ENCODE assay signal across 7 cellular contexts in the genomic region with DNA sequence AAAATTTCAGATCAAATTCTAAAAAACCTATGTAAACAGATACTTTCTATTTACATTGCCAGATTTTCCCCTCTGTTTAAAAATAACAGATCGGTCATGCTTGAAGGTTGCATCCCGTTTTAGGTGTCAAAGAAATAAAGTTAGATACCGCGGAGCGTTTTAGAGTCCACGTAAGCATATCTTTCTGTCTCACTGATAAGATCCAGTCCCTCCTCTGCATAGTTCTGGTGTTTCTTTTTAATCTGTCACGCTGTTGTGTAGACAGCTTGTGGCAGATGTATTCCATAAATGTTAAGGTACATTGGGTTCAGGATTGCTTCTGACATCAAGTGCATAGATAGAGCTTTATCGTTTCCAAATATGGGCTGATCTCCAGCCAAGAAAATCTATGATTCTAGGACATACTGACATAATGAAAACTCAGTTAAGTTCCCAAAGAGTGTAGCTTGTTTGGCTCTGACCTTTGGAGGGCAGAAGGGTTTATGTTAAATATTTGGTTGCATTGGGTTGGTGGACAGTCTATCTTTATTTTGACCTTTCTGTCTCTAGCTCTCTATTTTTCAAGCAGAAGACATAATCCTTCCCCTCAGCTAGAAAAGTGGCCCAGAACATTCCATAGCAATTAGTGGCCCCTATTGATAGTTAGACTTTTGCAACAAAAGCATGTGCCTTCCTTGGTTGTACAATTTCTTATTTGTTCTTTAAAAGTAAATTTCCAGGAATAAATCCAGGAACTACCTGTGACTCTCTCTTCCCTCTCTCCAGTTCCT.
DNase-seq lines count a peak whose midpoint lies in the region; ATAC-seq, FAIRE-seq and TF ChIP-seq lines count a peak whose summit lies in the region.
"Not testable (repeated sequence)": the region's sequence is repeated elsewhere in the genome, so short reads cannot be mapped to it uniquely, and the experiment has no call there.

No MANE protein-coding gene starts in this region.

- not testable (repeated sequence) for H4K8ac ChIP-seq in IMR-90 (ENCODE audit: low read depth in 2 of 2, low read length in 2 of 2); H1 (ENCODE audit: extremely low read depth, insufficient read depth, low read length)

- not testable (repeated sequence) for H2BK15ac ChIP-seq in IMR-90 (ENCODE audit: low read depth, low read length); H1 (ENCODE audit: low read length)

- not testable (repeated sequence) for H4K5ac ChIP-seq in IMR-90 (ENCODE audit: low read depth, low read length); H1 (ENCODE audit: insufficient read length, low read depth, low read length)

- H3K23me2 ChIP-seq in H1 (ENCODE audit: low read depth, low read length): not testable (repeated sequence)

- no CpG with 5 or more reads among the region's 8 CpGs for WGBS in IMR-90 (ENCODE audit: extremely low coverage in 2 of 2, insufficient read length in 1 of 2), 2 experiments
- 76% methylated on average over 2 of the region's 8 CpGs; no CpG with 5 or more reads in 1 of the 2 experiments for WGBS in H1 (ENCODE audit: extremely low coverage in 1 of 2, insufficient coverage in 1 of 2, insufficient read length in 1 of 2, insufficient replicate concordance in 2 of 2, low coverage in 1 of 2, low lambda C conversion rate in 2 of 2, missing lambda C conversion rate in 1 of 2), 2 experiments
- 22% methylated on average over 3 of the region's 8 CpGs; no CpG with 5 or more reads in 1 of the 2 donors for WGBS in heart right ventricle, 2 donors
- 25% methylated on average over 3 of the region's 8 CpGs for WGBS in right cardiac atrium

- TF ChIP-seq POLR2A in GM12892 (IDR thresholded peaks at IDR 0.05; ENCODE audit: low read depth, low read length); H54 (IDR thresholded peaks at IDR 0.05; ENCODE audit: low read depth, low read length); IMR-90 (IDR thresholded peaks at IDR 0.05; ENCODE audit: low read depth, low read length); H1 (IDR thresholded peaks at IDR 0.05; ENCODE audit: control extremely low read depth in 1 of 2, low read depth in 2 of 2, low read length in 2 of 2): not testable (repeated sequence)

- not testable (repeated sequence) for BruUV-seq in IMR-90 (replicated peaks; lab: Mats Ljungman, UMichigan)

- H3K4me2 ChIP-seq in IMR-90 (ENCODE audit: low read depth, low read length); H1 (ENCODE audit: insufficient read depth in 1 of 2, low read depth in 2 of 2, low read length in 2 of 2): not testable (repeated sequence)

- intact Hi-C loops in IMR-90 (cut with micrococcal nuclease): loop anchor here (5.0 kb wide), 1 partner anchor 518 kb away; no protein-coding TSS in a partner anchor
- intact Hi-C loops in heart right ventricle (cut with DNase I); right cardiac atrium (cut with DNase I): not testable (repeated sequence)

- TF ChIP-seq RAD21 in IMR-90 (IDR thresholded peaks at IDR 0.05; ENCODE audit: low read length); H1 (IDR thresholded peaks at IDR 0.05 in 1 of 2, conservative IDR thresholded peaks at IDR 0.05 in 1 of 2; ENCODE audit: low read depth in 2 of 2, low read length in 2 of 2): not testable (repeated sequence)

- H3K9me3 ChIP-seq in IMR-90 (ENCODE audit: control insufficient read depth, insufficient read depth, low read length); H1 (ENCODE audit: insufficient read depth in 2 of 2, low read depth in 1 of 2, low read length in 1 of 2); right cardiac atrium (ENCODE audit: control insufficient read depth, low read length): not testable (repeated sequence)
- H3K9me3 ChIP-seq in heart right ventricle: peaks cover 0 to 11% (median 0%) of the 10 kb centered on the region in 11 donors

- H3K4ac ChIP-seq in IMR-90 (ENCODE audit: low read depth, low read length); H1 (replicated peaks; ENCODE audit: insufficient read length, low read depth, low read length): not testable (repeated sequence)

- not testable (repeated sequence) for TF ChIP-seq EP300 in H1 (IDR thresholded peaks at IDR 0.05; ENCODE audit: borderline replicate concordance in 1 of 2, low read depth in 2 of 2, low read length in 2 of 2)

- TF ChIP-seq CTCF in IMR-90 (conservative IDR thresholded peaks at IDR 0.05; ENCODE audit: low read depth, low read length); H1 (IDR thresholded peaks at IDR 0.05; ENCODE audit: control extremely low read depth in 1 of 3, insufficient read depth in 1 of 3, low read depth in 1 of 3, low read length in 3 of 3); heart right ventricle (IDR thresholded peaks at IDR 0.05): not testable (repeated sequence)

- not testable (repeated sequence) for H4K91ac ChIP-seq in IMR-90 (ENCODE audit: insufficient read depth, low read depth, low read length); H1 (replicated peaks; ENCODE audit: insufficient read length, low read length)

- DNase-seq in GM12892 (ENCODE audit: insufficient read length); H54 (ENCODE audit: insufficient read length, low spot score); IMR-90; H1 (ENCODE audit: low read depth in 1 of 2, low spot score in 2 of 2); heart right ventricle; right cardiac atrium: not testable (repeated sequence)

- H3K36me3 ChIP-seq in IMR-90 (ENCODE audit: control insufficient read depth, insufficient read depth, low read length); H1 (ENCODE audit: control insufficient read depth in 2 of 4, insufficient read depth in 4 of 4, low read length in 3 of 4); heart right ventricle: not testable (repeated sequence)

- not testable (repeated sequence) for H3K27me3 ChIP-seq in IMR-90 (ENCODE audit: control insufficient read depth, insufficient read depth, low read length); H1 (replicated peaks in 1 of 4; ENCODE audit: control insufficient read depth in 3 of 4, extremely low read depth in 1 of 4, insufficient read depth in 3 of 4, low read length in 3 of 4); heart right ventricle; right cardiac atrium (ENCODE audit: control insufficient read depth, insufficient read depth)

- H3K27ac ChIP-seq in IMR-90 (ENCODE audit: insufficient read depth, low read length); H1 (ENCODE audit: low read depth, low read length); right cardiac atrium (ENCODE audit: low read length): not testable (repeated sequence)
- H3K27ac ChIP-seq in heart right ventricle: peak overlapping the region in 2 of 10 donors; percentile 57 to 61

- not testable (repeated sequence) for H3K23ac ChIP-seq in IMR-90 (ENCODE audit: low read depth, low read length); H1 (ENCODE audit: insufficient read length)

- POLR2A ChIA-PET in IMR-90 (lab: Charles Lee; ENCODE audit: unreplicated experiment); H1 (lab: Charles Lee; ENCODE audit: partially characterized antibody): not testable (repeated sequence)

- not testable (repeated sequence) for H3K79me1 ChIP-seq in IMR-90 (ENCODE audit: low read depth in 1 of 2, low read length in 2 of 2); H1 (ENCODE audit: low read depth, low read length)

- not testable (repeated sequence) for H2BK120ac ChIP-seq in IMR-90 (ENCODE audit: low read depth, low read length); H1 (replicated peaks; ENCODE audit: low read depth, low read length)

- H3K9me1 ChIP-seq in IMR-90 (ENCODE audit: insufficient read depth, low read length): not testable (repeated sequence)

- not testable (repeated sequence) for H2BK12ac ChIP-seq in H1 (ENCODE audit: low read depth, low read length)

- dilution Hi-C loops in IMR-90 (cut with HindIII; ENCODE audit: low sequenced_read_pairs, unreplicated experiment): not testable (repeated sequence)

- not testable (repeated sequence) for H2BK20ac ChIP-seq in IMR-90 (ENCODE audit: low read depth, low read length); H1 (ENCODE audit: low read length)

- not testable (repeated sequence) for H3K9ac ChIP-seq in IMR-90 (ENCODE audit: low read depth, low read length); H1 (replicated peaks in 1 of 4; ENCODE audit: extremely low read depth in 1 of 4, low read depth in 3 of 4, low read length in 3 of 4)

- not testable (repeated sequence) for H2BK5ac ChIP-seq in IMR-90 (ENCODE audit: low read depth, low read length, poor library complexity, severe bottlenecking); H1 (ENCODE audit: low read depth, low read length)

- not testable (repeated sequence) for H3K56ac ChIP-seq in IMR-90 (ENCODE audit: extremely low read depth, insufficient read depth, low read length); H1 (replicated peaks; ENCODE audit: insufficient read length, low read depth, low read length)

- not testable (repeated sequence) for H3K14ac ChIP-seq in IMR-90 (replicated peaks; ENCODE audit: low read depth, low read length); H1 (ENCODE audit: insufficient read length)

- peak; percentile 37 for ATAC-seq in GM18868 (IDR thresholded peaks at IDR 0.05; ENCODE audit: unreplicated experiment)
- ATAC-seq in IMR-90 (ENCODE audit: low read depth): peak; percentile 42; the same call in 1 of the 2 replicates
- ATAC-seq in heart right ventricle: peak in 6 of 8 donors; percentile 73 to 98 (median 96)
- peak; percentile 94 to 95 for ATAC-seq in right cardiac atrium

- not testable (repeated sequence) for H3K79me2 ChIP-seq in H1 (ENCODE audit: control insufficient read depth in 1 of 2, insufficient read depth in 2 of 2, low read length in 2 of 2)

- H3K4me3 ChIP-seq in IMR-90 (ENCODE audit: insufficient read depth, low read depth, low read length); H1 (ENCODE audit: extremely low read depth in 1 of 4, insufficient read depth in 2 of 4, low read depth in 3 of 4, low read length in 4 of 4); heart right ventricle; right cardiac atrium (ENCODE audit: low read length): not testable (repeated sequence)

- in situ Hi-C loops in IMR-90 (cut with MboI; ENCODE audit: low sequenced_read_pairs): not testable (repeated sequence)

- H3K4me1 ChIP-seq in IMR-90 (ENCODE audit: control insufficient read depth, insufficient read depth, low read length); H1 (replicated peaks in 1 of 4; ENCODE audit: control insufficient read depth in 3 of 4, insufficient read depth in 4 of 4, low read length in 3 of 4); heart right ventricle; right cardiac atrium (ENCODE audit: control insufficient read depth, insufficient read depth, low read length): not testable (repeated sequence)

- CTCF ChIA-PET in IMR-90 (lab: Yijun Ruan, JAX); H1 (lab: Charles Lee; ENCODE audit: partially characterized antibody): not testable (repeated sequence)

- peak; percentile 24 for FAIRE-seq in GM12892 (lab: Jason Lieb, UNC)
- peak; percentile 90 for FAIRE-seq in H54 (lab: Jason Lieb, UNC)
- peak; percentile 45 for FAIRE-seq in H1 (lab: Jason Lieb, UNC)

- H3K18ac ChIP-seq in IMR-90 (ENCODE audit: low read depth, low read length); H1 (ENCODE audit: extremely low read depth, low read length): not testable (repeated sequence)

- H4K20me1 ChIP-seq in IMR-90 (ENCODE audit: insufficient read depth, low read length); H1 (replicated peaks in 1 of 2; ENCODE audit: control insufficient read depth in 1 of 2, insufficient read depth in 2 of 2, low read length in 2 of 2): not testable (repeated sequence)

- not testable (repeated sequence) for H2AK5ac ChIP-seq in IMR-90 (ENCODE audit: low read depth, low read length); H1 (ENCODE audit: low read depth, low read length)

- not testable (repeated sequence) for H2AK9ac ChIP-seq in IMR-90 (replicated peaks; ENCODE audit: low read depth, low read length, poor library complexity)

- H2AFZ ChIP-seq in IMR-90 (replicated peaks; ENCODE audit: low read length, poor library complexity); H1 (ENCODE audit: low read length): not testable (repeated sequence)

Comparison
In these comparisons a context has a peak if more than half of its experiments do, and no peak if none do; other contexts are left out.
1. ATAC-seq: peak in every context shown above with its lines; median percentile 96 in heart right ventricle; 94 in right cardiac atrium; 42 in IMR-90; 37 in GM18868.